Comparison of ENCODE assay signal across 18 cellular contexts in genomic region chr10:102617041-102617440, GRCh38.
"Had no signal": no experiment of that assay in that cellular context is flagged by ENCODE, and none has a peak within 500 bp of the region (broad histone marks: within the 10 kb centered on the region; RNA-seq: fewer than 3 reads in every experiment).

No MANE protein-coding gene starts in this region.

- H3K27ac Mint-ChIP-seq: activated T-helper 1 cell treated with anti-CD3 and anti-CD28 coated beads, Interleukin-12 subunit alpha, Interleukin-12 subunit beta, Interleukin-2, Interleukin-4 antibody, amounts not matched to agents 30 ng/mL and 10 ng/mL and 1 ng/mL, durations not matched to agents 14 hours and 24 hours and 36 hours; T-helper 17 cell; WTC11 had no signal

- H3K27ac ChIP-seq: prostate gland had no signal

- H3K27me3 ChIP-seq: tibial nerve, vagina had no signal

- H3K27me3 Mint-ChIP-seq: naive thymus-derived CD8-positive, alpha-beta T cell; stimulated activated naive B cell treated with anti-CD40 and anti-IgM and Interleukin-4, amounts not matched to agents 10 μg/mL and 1 μg/mL and 100 μg/mL, for 72 hours; T-helper 17 cell had no signal

- ATAC-seq: left lobe of liver; mucosa of descending colon; naive thymus-derived CD8-positive, alpha-beta T cell; T-helper 17 cell; WTC11 had no signal

- H3K9me3 ChIP-seq: mucosa of descending colon, prostate gland, tibial nerve, vagina had no signal

- H3K4me3 Mint-ChIP-seq: activated T-helper 1 cell treated with anti-CD3 and anti-CD28 coated beads, Interleukin-12 subunit alpha, Interleukin-12 subunit beta, Interleukin-2, Interleukin-4 antibody, amounts not matched to agents 30 ng/mL and 10 ng/mL and 1 ng/mL, durations not matched to agents 14 hours and 24 hours and 36 hours; naive thymus-derived CD8-positive, alpha-beta T cell; stimulated activated naive B cell treated with anti-CD40 and anti-IgM and Interleukin-4, amounts not matched to agents 10 μg/mL and 1 μg/mL and 100 μg/mL, for 72 hours; T-helper 17 cell; WTC11 had no signal

- H3K9me3 Mint-ChIP-seq: activated T-helper 1 cell treated with anti-CD3 and anti-CD28 coated beads, Interleukin-12 subunit alpha, Interleukin-12 subunit beta, Interleukin-2, Interleukin-4 antibody, amounts not matched to agents 30 ng/mL and 10 ng/mL and 1 ng/mL, durations not matched to agents 14 hours and 24 hours and 36 hours; naive thymus-derived CD8-positive, alpha-beta T cell; stimulated activated naive B cell treated with anti-CD40 and anti-IgM and Interleukin-4, amounts not matched to agents 10 μg/mL and 1 μg/mL and 100 μg/mL, for 72 hours; WTC11 had no signal

- H3K36me3 Mint-ChIP-seq: WTC11 had no signal

- H3K36me3 ChIP-seq: prostate gland had no signal

- DNase-seq: activated CD4-positive, alpha-beta T cell treated with anti-CD3 and anti-CD28 coated beads for 4 hours; activated naive CD4-positive, alpha-beta T cell treated with Interleukin-2 at 50 U/mL for 16 hours; anterior cingulate cortex; erythroblast; islet precursor cell; naive thymus-derived CD8-positive, alpha-beta T cell; nucleus accumbens; stimulated activated CD4-positive, alpha-beta T cell treated with anti-CD3 and anti-CD28 coated beads, Interleukin-2, amount 100 ng/mL, for 24 hours; stimulated activated naive B cell treated with anti-CD40 and anti-IgM and Interleukin-4, amounts not matched to agents 10 μg/mL and 1 μg/mL and 100 μg/mL, for 72 hours; substantia nigra; T-helper 17 cell had no signal

- H3K4me3 ChIP-seq: mucosa of descending colon, prostate gland, tibial nerve, vagina had no signal
